2 cellular contexts compared by ENCODE assay signal in the genomic region with DNA sequence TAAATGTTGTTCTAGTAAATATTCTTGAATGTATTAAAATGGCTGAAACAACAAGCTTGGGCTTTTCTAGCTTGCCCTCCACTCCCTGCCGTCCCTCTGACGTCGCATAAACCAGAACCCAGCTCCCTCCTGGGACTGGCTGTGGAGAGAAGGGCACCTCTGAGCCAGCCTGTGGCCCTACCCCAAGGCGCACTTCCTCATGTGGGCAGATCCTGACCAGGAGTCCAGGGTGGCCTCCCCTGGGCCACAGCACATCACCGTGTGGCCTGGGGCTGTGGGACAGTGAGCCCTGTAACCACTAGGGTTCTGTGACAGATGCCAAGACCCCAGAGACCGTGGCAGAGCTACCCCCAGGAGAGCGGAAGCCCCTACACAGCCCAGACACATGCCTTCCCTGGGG.
TF ChIP-seq lines count a peak whose summit lies in the region.

No MANE protein-coding gene starts in this region.

TF ChIP-seq in HEK293, 187 proteins besides CTCF, POLR2A, EP300 and RAD21:
- TF ChIP-seq GLIS2 (tag by site-specific recombination; IDR thresholded peaks at IDR 0.05), result 0 out of 2 replicates have a peak, but pooled peaks have one; percentile 13
- no peak for TF ChIP-seq ZBTB7A (tag by site-specific recombination; IDR thresholded peaks at IDR 0.05; ENCODE audit: low read depth)

TF ChIP-seq in K562, 482 proteins besides CTCF, POLR2A, EP300 and RAD21:
- TF ChIP-seq, protein P1, sequence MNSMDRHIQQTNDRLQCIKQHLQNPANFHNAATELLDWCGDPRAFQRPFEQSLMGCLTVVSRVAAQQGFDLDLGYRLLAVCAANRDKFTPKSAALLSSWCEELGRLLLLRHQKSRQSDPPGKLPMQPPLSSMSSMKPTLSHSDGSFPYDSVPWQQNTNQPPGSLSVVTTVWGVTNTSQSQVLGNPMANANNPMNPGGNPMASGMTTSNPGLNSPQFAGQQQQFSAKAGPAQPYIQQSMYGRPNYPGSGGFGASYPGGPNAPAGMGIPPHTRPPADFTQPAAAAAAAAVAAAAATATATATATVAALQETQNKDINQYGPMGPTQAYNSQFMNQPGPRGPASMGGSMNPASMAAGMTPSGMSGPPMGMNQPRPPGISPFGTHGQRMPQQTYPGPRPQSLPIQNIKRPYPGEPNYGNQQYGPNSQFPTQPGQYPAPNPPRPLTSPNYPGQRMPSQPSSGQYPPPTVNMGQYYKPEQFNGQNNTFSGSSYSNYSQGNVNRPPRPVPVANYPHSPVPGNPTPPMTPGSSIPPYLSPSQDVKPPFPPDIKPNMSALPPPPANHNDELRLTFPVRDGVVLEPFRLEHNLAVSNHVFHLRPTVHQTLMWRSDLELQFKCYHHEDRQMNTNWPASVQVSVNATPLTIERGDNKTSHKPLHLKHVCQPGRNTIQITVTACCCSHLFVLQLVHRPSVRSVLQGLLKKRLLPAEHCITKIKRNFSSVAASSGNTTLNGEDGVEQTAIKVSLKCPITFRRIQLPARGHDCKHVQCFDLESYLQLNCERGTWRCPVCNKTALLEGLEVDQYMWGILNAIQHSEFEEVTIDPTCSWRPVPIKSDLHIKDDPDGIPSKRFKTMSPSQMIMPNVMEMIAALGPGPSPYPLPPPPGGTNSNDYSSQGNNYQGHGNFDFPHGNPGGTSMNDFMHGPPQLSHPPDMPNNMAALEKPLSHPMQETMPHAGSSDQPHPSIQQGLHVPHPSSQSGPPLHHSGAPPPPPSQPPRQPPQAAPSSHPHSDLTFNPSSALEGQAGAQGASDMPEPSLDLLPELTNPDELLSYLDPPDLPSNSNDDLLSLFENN (IDR thresholded peaks at IDR 0.05; ENCODE audit: low read depth in 2 of 2, low read length in 2 of 2), result no peak
- TF ChIP-seq MEF2A (IDR thresholded peaks at IDR 0.05; ENCODE audit: control insufficient read depth, low read depth, low read length), result no peak
- no peak for TF ChIP-seq ZNF431 (CRISPR knock-in tag; IDR thresholded peaks at IDR 0.05)
- peak; percentile 35; the same call in 1 of the 2 replicates for TF ChIP-seq POLR2G (IDR thresholded peaks at IDR 0.05; ENCODE audit: low read depth, low read length)
